Comparison of ENCODE assay signal across 16 cellular contexts in genomic region chr5:17252543-17252942, GRCh38. TPM values are rescaled to one million over a fixed set of nuclear protein-coding genes. Genes with fewer than 3 reads are reported as not detected.
DNase-seq lines count a peak whose midpoint lies in the region; TF ChIP-seq lines count a peak whose summit lies in the region.
"Had no signal": no experiment of that assay in that cellular context is flagged by ENCODE, and none has a peak within 500 bp of the region (broad histone marks: within the 10 kb centered on the region; RNA-seq: fewer than 3 reads in every experiment).

No MANE protein-coding gene starts in this region.

- no peak for TF ChIP-seq CTCF in HFFc6 (IDR thresholded peaks at IDR 0.05)
- no peak for TF ChIP-seq CTCF in SU-DHL-6 (IDR thresholded peaks at IDR 0.05; ENCODE audit: insufficient read depth, low read length, poor library complexity, severe bottlenecking)
- TF ChIP-seq CTCF in fibroblast of mammary gland (conservative IDR thresholded peaks at IDR 0.05; ENCODE audit: control insufficient read depth, insufficient read depth, low read depth, low read length) = no peak

- H3K4me2 ChIP-seq in SU-DHL-6 (ENCODE audit: low read depth, low read length, poor library complexity, severe bottlenecking) = peak overlapping the region; percentile 1
- H3K4me2 ChIP-seq in skeletal muscle satellite cell (ENCODE audit: low read length) = peak overlapping the region; percentile 67
- H3K4me2 ChIP-seq: KMS-11 had no signal

- H3K9me3 ChIP-seq in SU-DHL-6 (ENCODE audit: insufficient read depth, low read length) = no peaks in the 10 kb centered on the region
- no peaks in the 10 kb centered on the region for H3K9me3 ChIP-seq in skeletal muscle satellite cell (replicated peaks; ENCODE audit: low read length)
- H3K9me3 ChIP-seq: pancreas, vagina had no signal

- H3K36me3 ChIP-seq in SU-DHL-6 (ENCODE audit: low read length) (peaks cover 46% of the 10 kb centered on the region), skeletal muscle satellite cell (ENCODE audit: insufficient read depth, low read length) (peaks cover 7% of the 10 kb centered on the region)
- H3K36me3 ChIP-seq: pancreas, vagina had no signal

- H3K4me1 Mint-ChIP-seq in HFFc6 (ENCODE audit: low read depth) = peaks cover 94% of the 10 kb centered on the region
- H3K4me1 Mint-ChIP-seq: activated CD4-positive, alpha-beta T cell treated with anti-CD3 and anti-CD28 coated beads, Interleukin-2, amount 10 ng/mL, durations not matched to agents 24 days and 14 days had no signal

- H3K9ac ChIP-seq in SU-DHL-6 (ENCODE audit: low read length) (no peak overlapping the region), skeletal muscle satellite cell (ENCODE audit: low read depth, low read length) (no peak overlapping the region)
- H3K9ac ChIP-seq: KMS-11 had no signal

- peaks cover 47% of the 10 kb centered on the region for H3F3A ChIP-seq in SU-DHL-6 (ENCODE audit: insufficient read depth)

- H3K27me3 ChIP-seq in SU-DHL-6 (ENCODE audit: low read length) (no peaks in the 10 kb centered on the region), skeletal muscle satellite cell (ENCODE audit: control insufficient read depth, insufficient read depth, low read length) (no peaks in the 10 kb centered on the region)
- H3K27me3 ChIP-seq: pancreas, vagina had no signal

- no peak overlapping the region for H2AFZ ChIP-seq in SU-DHL-6 (ENCODE audit: low read depth, low read length, severe bottlenecking)

- peak overlapping the region; percentile 30 for H3K27ac ChIP-seq in SU-DHL-6 (ENCODE audit: low read depth, low read length)
- H3K27ac ChIP-seq: KMS-11, pancreas, vagina had no signal

- H3K4me1 ChIP-seq in skeletal muscle satellite cell (ENCODE audit: control insufficient read depth, insufficient read depth, low read length) = peaks cover 74% of the 10 kb centered on the region
- H3K4me1 ChIP-seq: pancreas had no signal

- no peaks in the 10 kb centered on the region for H3K9me3 Mint-ChIP-seq in HFFc6
- H3K9me3 Mint-ChIP-seq: activated CD4-positive, alpha-beta T cell treated with anti-CD3 and anti-CD28 coated beads, Interleukin-2, amount 10 ng/mL, durations not matched to agents 24 days and 14 days had no signal

- H3K4me3 ChIP-seq in SU-DHL-6 (ENCODE audit: insufficient read depth, low read length, poor library complexity, severe bottlenecking) (no peak overlapping the region), fibroblast of mammary gland (ENCODE audit: control insufficient read depth, low read depth, low read length) (no peak overlapping the region), skeletal muscle satellite cell (ENCODE audit: low read length) (peak overlapping the region; percentile 30)
- H3K4me3 ChIP-seq: pancreas, vagina had no signal

- H3K27ac Mint-ChIP-seq in HFFc6 = peak overlapping the region; percentile 58
- H3K27ac Mint-ChIP-seq: activated CD4-positive, alpha-beta T cell treated with anti-CD3 and anti-CD28 coated beads, Interleukin-2, amount 10 ng/mL, durations not matched to agents 24 days and 14 days had no signal

- H3K79me2 ChIP-seq in SU-DHL-6 (ENCODE audit: insufficient read depth, low read length) = peaks cover 100% of the 10 kb centered on the region

- H3K36me3 Mint-ChIP-seq in HFFc6 (ENCODE audit: low read depth) = peaks cover 36% of the 10 kb centered on the region

- H3K27me3 Mint-ChIP-seq in HFFc6 (ENCODE audit: insufficient read depth) = no peaks in the 10 kb centered on the region
- H3K27me3 Mint-ChIP-seq: activated CD4-positive, alpha-beta T cell treated with anti-CD3 and anti-CD28 coated beads, Interleukin-2, amount 10 ng/mL, durations not matched to agents 24 days and 14 days had no signal

- DNase-seq in HFFc6 (no peak), fibroblast of mammary gland (ENCODE audit: low read depth) (peak; percentile 63), NCI-H82 (lab: John Stamatoyannopoulos, UW) (no peak), COLO668 (lab: John Stamatoyannopoulos, UW; ENCODE audit: unreplicated experiment) (no peak)
- DNase-seq in activated effector memory CD4-positive, alpha-beta T cell treated with anti-CD3 and anti-CD28 coated beads, Interleukin-2, amount 50 U/mL, for 16 hours = no peak
- DNase-seq: activated CD4-positive, alpha-beta T cell treated with anti-CD3 and anti-CD28 coated beads, Interleukin-2, amount 10 ng/mL, durations not matched to agents 24 days and 14 days; activated naive CD4-positive, alpha-beta T cell; Calu3; NCI-H1105; NCI-H2171; pancreas; stimulated activated CD4-positive, alpha-beta T cell treated with anti-CD3 and anti-CD28 coated beads, Interleukin-4, amount 100 ng/mL, for 1 hour had no signal

- no peaks in the 10 kb centered on the region for H3K9me2 ChIP-seq in SU-DHL-6 (replicated peaks; ENCODE audit: insufficient read depth, low read length)

- H3K4me3 Mint-ChIP-seq in HFFc6 = no peak overlapping the region; the same call in 1 of the 2 replicates
- H3K4me3 Mint-ChIP-seq: activated CD4-positive, alpha-beta T cell treated with anti-CD3 and anti-CD28 coated beads, Interleukin-2, amount 10 ng/mL, durations not matched to agents 24 days and 14 days had no signal

- H4K20me1 ChIP-seq in SU-DHL-6 (ENCODE audit: low read depth, low read length) = peaks cover 54% of the 10 kb centered on the region

RNA-seq across cellular contexts. Expression of gene BASP1, which starts 35.1 kb away (rescaled TPM):
- 100 to 1,000 TPM; 101 to 158 (median 151) TPM for total RNA-seq in HFFc6 (2021; fragmentation: NEBNext Ultra II Directional; extraction: Animal tissue kit (Norgen Biotek cat#: 25700))
- total RNA-seq in skeletal muscle satellite cell (2012; rRNA removed) = 57.0 and 75.8 TPM in 2 replicates
- total RNA-seq: Calu3 had no signal
